ENCODE assay signal across 8 cellular contexts in genomic region chr9:128072144-128073021, GRCh38. TPM values are rescaled to one million over a fixed set of nuclear protein-coding genes. Genes with fewer than 3 reads are reported as not detected.
A peak's percentile ranks its signal among the peaks of the same experiment; 100 is the strongest.
DNase-seq lines count a peak whose midpoint lies in the region; ATAC-seq and TF ChIP-seq lines count a peak whose summit lies in the region.

No MANE protein-coding gene starts in this region.

- TF ChIP-seq CTCF in nephron progenitor cell (IDR thresholded peaks at IDR 0.05), result no peak
- TF ChIP-seq CTCF in thyroid gland (IDR thresholded peaks at IDR 0.05), result no peak

- no peak for ATAC-seq in HG02852 (IDR thresholded peaks at IDR 0.05; ENCODE audit: unreplicated experiment)

- H3K9me3 Mint-ChIP-seq in nephron progenitor cell, result no peaks in the 10 kb centered on the region

- H3K4me1 ChIP-seq in thyroid gland, result peaks cover 51 to 67% of the 10 kb centered on the region in 2 donors

- H3K4me3 Mint-ChIP-seq in nephron progenitor cell, result peak overlapping the region; percentile 31

- WGBS in thyroid gland, 2 donors, result 7 to 10% methylated on average over 5 of the region's 5 CpGs

- H3K9me3 ChIP-seq in thyroid gland, result no peaks in the 10 kb centered on the region

- H3K27ac Mint-ChIP-seq in nephron progenitor cell, result peak overlapping the region; percentile 95

- peak overlapping the region; percentile 93 to 97 (median 95) for H3K27ac ChIP-seq in thyroid gland

- H3K4me3 ChIP-seq in thyroid gland (replicated peaks in 1 of 3), result no peak overlapping the region

- peaks cover 36% of the 10 kb centered on the region for H3K4me1 Mint-ChIP-seq in nephron progenitor cell

- H3K36me3 ChIP-seq in thyroid gland, result no peaks in the 10 kb centered on the region

- peaks cover 6% of the 10 kb centered on the region for H3K36me3 Mint-ChIP-seq in nephron progenitor cell (ENCODE audit: low read depth)

- H3K27me3 ChIP-seq in thyroid gland, result no peaks in the 10 kb centered on the region

- intact Hi-C loops in thyroid gland (cut with DNase I), result no loop called here

- peaks cover 5% of the 10 kb centered on the region for H3K27me3 Mint-ChIP-seq in nephron progenitor cell (ENCODE audit: low read depth, poor library complexity)

- DNase-seq in NCI-H2107 treated with DMSO at 0.1 percent for 48 hours (lab: John Stamatoyannopoulos, UW; ENCODE audit: unreplicated experiment), result peak; percentile 60
- DNase-seq in NCI-H2107 (lab: John Stamatoyannopoulos, UW), result no peak
- peak; percentile 60 to 79 for DNase-seq in NOMO-1 (lab: John Stamatoyannopoulos, UW; ENCODE audit: unreplicated experiment in 2 of 2)
- DNase-seq in activated T-helper 1 cell treated with Interleukin-2 at 50 U/mL for 16 hours (ENCODE audit: low read depth), result peak; percentile 32
- DNase-seq in fibroblast of peridontal ligament (ENCODE audit: extremely low read depth), result peak; percentile 93
- no peak for DNase-seq in nephron progenitor cell
- DNase-seq in thyroid gland, result peak; percentile 92

- peak in 1 of 2 donors; percentile 45 for TF ChIP-seq POLR2A in thyroid gland (IDR thresholded peaks at IDR 0.05)

RNA-seq across cellular contexts. Expression of gene SLC25A25, which starts 4.4 kb away (rescaled TPM):
- 10 to 100 TPM; 21.9 to 42.0 (median 30.8) TPM for total RNA-seq in thyroid gland

RNA-seq across cellular contexts. Expression of gene NAIF1, which starts 5.3 kb away (rescaled TPM):
- total RNA-seq in thyroid gland, result 10 to 100 TPM in 2 of 4 donors, 1 to 10 TPM in 2; 5.3 to 17.2 (median 9.4) TPM

RNA-seq across cellular contexts. Expression of gene PTGES2, which starts 55.1 kb away (rescaled TPM):
- 100 to 1,000 TPM in 1 of 4 donors, 10 to 100 TPM in 3; 80.0 to 112 (median 88.4) TPM for total RNA-seq in thyroid gland

Comparison
In these comparisons a context has a peak if more than half of its experiments do, and no peak if none do; other contexts are left out.
1. DNase-seq: peak in NCI-H2107 treated with DMSO at 0.1 percent for 48 hours (single experiment), NOMO-1 (2 of 2), activated T-helper 1 cell treated with Interleukin-2 at 50 U/mL for 16 hours (single experiment), fibroblast of peridontal ligament (single experiment) and thyroid gland (2 of 2); none in NCI-H2107 (single experiment) and nephron progenitor cell (single experiment).